In the genomic region with DNA sequence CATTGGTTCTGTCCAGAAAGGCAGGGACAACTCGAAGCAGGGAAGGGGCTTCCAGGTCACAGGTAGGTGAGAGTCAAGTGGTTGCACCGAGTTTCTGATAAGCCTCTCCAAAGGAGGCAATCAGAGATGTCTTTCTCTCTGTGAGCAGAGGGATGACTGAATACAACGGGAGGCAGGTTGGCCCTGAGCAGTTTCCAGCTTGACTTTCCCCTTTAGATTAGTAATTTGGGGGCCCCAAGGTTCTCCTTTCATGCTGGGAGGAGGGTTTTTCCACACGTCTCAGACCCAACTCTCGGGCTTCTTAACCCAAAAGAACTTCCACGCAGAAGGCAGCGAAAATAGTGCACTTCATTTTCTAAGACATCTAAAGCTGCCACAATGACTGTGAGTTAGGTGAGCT, we compare ENCODE assay signal across 27 cellular contexts.
"Had no signal": no experiment of that assay in that cellular context is flagged by ENCODE, and none has a peak within 500 bp of the region (broad histone marks: within the 10 kb centered on the region; RNA-seq: fewer than 3 reads in every experiment).

No MANE protein-coding gene starts in this region.

- DNase-seq: naive thymus-derived CD8-positive, alpha-beta T cell; nephron progenitor cell; occipital lobe; pancreas; right cardiac atrium; right lobe of liver; sigmoid colon; small intestine; stimulated activated CD4-positive, alpha-beta T cell treated with anti-CD3 and anti-CD28 coated beads, Interleukin-15, amount 100 ng/mL, for 24 hours; stimulated activated CD4-positive, alpha-beta T cell treated with anti-CD3 and anti-CD28 coated beads, Interleukin-2, amount 100 ng/mL, for 24 hours; stimulated activated CD4-positive, alpha-beta T cell treated with anti-CD3 and anti-CD28 coated beads, Interleukin-2, amount 100 ng/mL, for 48 hours; stimulated activated CD4-positive, alpha-beta T cell treated with anti-CD3 and anti-CD28 coated beads, Interleukin-4, amount 100 ng/mL, for 24 hours; stimulated activated naive B cell treated with anti-CD40 and anti-IgM and Interleukin-4, amounts not matched to agents 10 μg/mL and 1 μg/mL and 100 μg/mL, for 72 hours; stimulated activated naive CD4-positive, alpha-beta T cell treated with Interleukin-2 at 50 U/mL for 16 hours; stomach; thyroid gland; trophoblast cell; upper lobe of left lung had no signal

- H3K27ac Mint-ChIP-seq: naive thymus-derived CD8-positive, alpha-beta T cell; natural killer cell treated with Interleukin-12 subunit alpha and Interleukin-12 subunit beta and Interleukin-15 and Interleukin-18, amount 100 ng/mL, for 72 hours; stimulated activated effector memory CD8-positive, alpha-beta T cell treated with anti-CD3 and anti-CD28 coated beads, Interleukin-12 subunit alpha, Interleukin-12 subunit beta, amount 100 ng/mL, for 72 hours; stimulated activated naive B cell treated with anti-CD40 and anti-IgM and Interleukin-4, amounts not matched to agents 10 μg/mL and 1 μg/mL and 100 μg/mL, for 72 hours; stimulated activated naive CD8-positive, alpha-beta T cell treated with anti-CD3 and anti-CD28 coated beads, Interleukin-15, Interleukin-2, amounts not matched to agents 100 ng/mL and 50 ng/mL, for 24 hours had no signal

- H3K9me3 Mint-ChIP-seq: natural killer cell treated with Interleukin-12 subunit alpha and Interleukin-12 subunit beta and Interleukin-15 and Interleukin-18, amount 100 ng/mL, for 72 hours; nephron progenitor cell; neural crest cell; stimulated activated naive B cell treated with anti-CD40 and anti-IgM and Interleukin-4, amounts not matched to agents 10 μg/mL and 1 μg/mL and 100 μg/mL, for 72 hours had no signal

- ATAC-seq: naive thymus-derived CD8-positive, alpha-beta T cell; natural killer cell treated with Interleukin-12 subunit alpha and Interleukin-12 subunit beta and Interleukin-15 and Interleukin-18, amount 100 ng/mL, for 72 hours; pancreas; right cardiac atrium; stimulated activated effector memory CD8-positive, alpha-beta T cell treated with anti-CD3 and anti-CD28 coated beads, Interleukin-12 subunit alpha, Interleukin-12 subunit beta, amount 100 ng/mL, for 72 hours; stimulated activated naive B cell treated with anti-CD40 and anti-IgM and Interleukin-4, amounts not matched to agents 10 μg/mL and 1 μg/mL and 100 μg/mL, for 72 hours had no signal

- H3K4me1 ChIP-seq: pancreas, prostate gland, right lobe of liver, sigmoid colon, stomach, thyroid gland, tibial nerve, upper lobe of left lung had no signal

- H3K27me3 ChIP-seq: pancreas, right lobe of liver, sigmoid colon, stomach, thyroid gland, tibial nerve, upper lobe of left lung, vagina had no signal

- H3K36me3 ChIP-seq: pancreas, prostate gland, right lobe of liver, sigmoid colon, stomach, thoracic aorta, thyroid gland, upper lobe of left lung, vagina had no signal

- H3K27ac ChIP-seq: pancreas, prostate gland, right lobe of liver, sigmoid colon, stomach, thoracic aorta, thyroid gland, tibial nerve, upper lobe of left lung, vagina had no signal

- H3K36me3 Mint-ChIP-seq: natural killer cell treated with Interleukin-12 subunit alpha and Interleukin-12 subunit beta and Interleukin-15 and Interleukin-18, amount 100 ng/mL, for 72 hours; stimulated activated effector memory CD8-positive, alpha-beta T cell treated with anti-CD3 and anti-CD28 coated beads, Interleukin-12 subunit alpha, Interleukin-12 subunit beta, amount 100 ng/mL, for 72 hours had no signal

- FAIRE-seq: pancreas, small intestine, urothelium cell line had no signal

- H3K27me3 Mint-ChIP-seq: naive thymus-derived CD8-positive, alpha-beta T cell; natural killer cell treated with Interleukin-12 subunit alpha and Interleukin-12 subunit beta and Interleukin-15 and Interleukin-18, amount 100 ng/mL, for 72 hours; stimulated activated naive B cell treated with anti-CD40 and anti-IgM and Interleukin-4, amounts not matched to agents 10 μg/mL and 1 μg/mL and 100 μg/mL, for 72 hours; stimulated activated naive CD8-positive, alpha-beta T cell treated with anti-CD3 and anti-CD28 coated beads, Interleukin-15, Interleukin-2, amounts not matched to agents 100 ng/mL and 50 ng/mL, for 24 hours had no signal

- H3K4me3 Mint-ChIP-seq: naive thymus-derived CD8-positive, alpha-beta T cell; natural killer cell treated with Interleukin-12 subunit alpha and Interleukin-12 subunit beta and Interleukin-15 and Interleukin-18, amount 100 ng/mL, for 72 hours; nephron progenitor cell; neural crest cell; stimulated activated effector memory CD8-positive, alpha-beta T cell treated with anti-CD3 and anti-CD28 coated beads, Interleukin-12 subunit alpha, Interleukin-12 subunit beta, amount 100 ng/mL, for 72 hours; stimulated activated naive B cell treated with anti-CD40 and anti-IgM and Interleukin-4, amounts not matched to agents 10 μg/mL and 1 μg/mL and 100 μg/mL, for 72 hours; stimulated activated naive CD8-positive, alpha-beta T cell treated with anti-CD3 and anti-CD28 coated beads, Interleukin-15, Interleukin-2, amounts not matched to agents 100 ng/mL and 50 ng/mL, for 24 hours had no signal

- H3K4me3 ChIP-seq: pancreas, prostate gland, right lobe of liver, sigmoid colon, stomach, thoracic aorta, thyroid gland, tibial nerve, upper lobe of left lung, vagina had no signal
